Comparison of ENCODE assay signal across 8 cellular contexts in the genomic region with DNA sequence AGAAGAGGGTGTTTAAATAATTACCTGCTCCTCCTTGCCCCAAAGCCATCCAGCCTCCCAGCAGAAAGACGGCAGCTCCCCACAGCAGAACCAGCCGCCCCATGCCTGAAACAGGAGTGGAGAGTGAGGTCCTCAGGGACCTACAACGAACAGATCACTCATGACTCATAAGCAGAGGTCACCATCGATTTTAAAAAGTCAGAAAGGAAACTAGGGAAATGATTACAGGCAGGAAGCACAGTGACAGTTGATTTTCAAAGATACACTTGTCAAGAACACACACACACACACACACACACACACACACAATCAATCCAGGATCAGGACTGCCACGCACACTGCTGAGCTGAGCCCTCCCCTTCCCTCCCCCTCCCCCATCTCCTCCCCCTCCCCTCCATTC. TPM values are rescaled to one million over a fixed set of nuclear protein-coding genes. Genes with fewer than 3 reads are reported as not detected.
A peak's percentile ranks its signal among the peaks of the same experiment; 100 is the strongest.
DNase-seq lines count a peak whose midpoint lies in the region; ATAC-seq and TF ChIP-seq lines count a peak whose summit lies in the region.

Gene CRLF2, minus strand, starts transcription at position 118 of the 400 bp plus-strand sequence. Its CDS starts 15 bp downstream, at position 103.

- H3K4me1 Mint-ChIP-seq in endodermal cell (peaks cover 8% of the 10 kb centered on the region), Caco-2 (ENCODE audit: low read depth, unreplicated experiment) (no peaks in the 10 kb centered on the region)

- CTCF ChIA-PET in Caco-2 (lab: Charles Lee): no interaction called here

- DNase-seq in EL (peak; percentile 60), NCI-H460 (ENCODE audit: extremely low read depth, low read depth) (peak; percentile 69), endodermal cell (peak; percentile 22), Caco-2 (no peak), NCI-H2107 (lab: John Stamatoyannopoulos, UW) (no peak), putamen (ENCODE audit: low spot score) (no peak), hepatic stellate cell (ENCODE audit: low spot score) (no peak)

- H3K9ac ChIP-seq in endodermal cell (ENCODE audit: extremely low read depth, low read length, poor library complexity, severe bottlenecking): no peak within 1 kb of the TSS

- no peak within 1 kb of the TSS for H3K27ac ChIP-seq in endodermal cell (ENCODE audit: low read depth, low read length)

- no peaks in the 10 kb centered on the region for H3K4me1 ChIP-seq in endodermal cell (ENCODE audit: control insufficient read depth, insufficient read depth, low read length)
- no peaks in the 10 kb centered on the region for H3K4me1 ChIP-seq in Caco-2

- BruUV-seq in Caco-2 (replicated peaks; lab: Mats Ljungman, UMichigan): no TSS peak

- H3K36me3 Mint-ChIP-seq in endodermal cell (ENCODE audit: low read depth) (no peaks in the 10 kb centered on the region), Caco-2 (ENCODE audit: insufficient read depth, unreplicated experiment) (no peaks in the 10 kb centered on the region)

- no peak within 1 kb of the TSS for H3K4me3 Mint-ChIP-seq in endodermal cell
- H3K4me3 Mint-ChIP-seq in Caco-2 (ENCODE audit: unreplicated experiment): no peak within 1 kb of the TSS

- H3K36me3 ChIP-seq in endodermal cell (ENCODE audit: control insufficient read depth, insufficient read depth, low read length) (no peaks in the 10 kb centered on the region), Caco-2 (ENCODE audit: control insufficient read depth, insufficient read depth, low read length) (no peaks in the 10 kb centered on the region)

- peaks cover 2% of the 10 kb centered on the region for H3K9me3 Mint-ChIP-seq in endodermal cell
- peaks cover 26% of the 10 kb centered on the region for H3K9me3 Mint-ChIP-seq in Caco-2 (ENCODE audit: unreplicated experiment)

- intact Hi-C loops in Caco-2 (cut with micrococcal nuclease; ENCODE audit: unreplicated experiment): no loop called here

- H3K27ac Mint-ChIP-seq in endodermal cell (no peak within 1 kb of the TSS), Caco-2 (ENCODE audit: unreplicated experiment) (no peak within 1 kb of the TSS)

- TF ChIP-seq CTCF in endodermal cell (conservative IDR thresholded peaks at IDR 0.05) (no peak), Caco-2 (IDR thresholded peaks at IDR 0.05; ENCODE audit: insufficient read depth in 1 of 2, low read depth in 1 of 2, low read length in 1 of 2, severe bottlenecking in 1 of 2, unreplicated experiment in 1 of 2) (no peak)

- POLR2A ChIA-PET in Caco-2 (lab: Charles Lee): no interaction called here

- H3K4me3 ChIP-seq in endodermal cell (ENCODE audit: low read length): no peak within 1 kb of the TSS
- no peak within 1 kb of the TSS for H3K4me3 ChIP-seq in Caco-2 (ENCODE audit: low read depth, low read length)

- WGBS in endodermal cell (ENCODE audit: insufficient coverage in 1 of 2, insufficient read length in 1 of 2), 2 experiments: 65 to 82% methylated on average over 3 to 4 of the region's 5 CpGs

- H3K27me3 ChIP-seq in endodermal cell (ENCODE audit: control insufficient read depth, insufficient read depth, low read length, poor library complexity, severe bottlenecking) (no peaks in the 10 kb centered on the region), Caco-2 (replicated peaks; ENCODE audit: control insufficient read depth, insufficient read depth, low read length) (no peaks in the 10 kb centered on the region)

- ATAC-seq in GM21737 (IDR thresholded peaks at IDR 0.05; ENCODE audit: unreplicated experiment): peak; percentile 58

- no peaks in the 10 kb centered on the region for H3K27me3 Mint-ChIP-seq in endodermal cell (ENCODE audit: insufficient read depth)
- H3K27me3 Mint-ChIP-seq in Caco-2 (ENCODE audit: insufficient read depth, unreplicated experiment): no peaks in the 10 kb centered on the region

- H3K9me3 ChIP-seq in endodermal cell (ENCODE audit: control insufficient read depth, low read length) (no peaks in the 10 kb centered on the region), Caco-2 (no peaks in the 10 kb centered on the region)

RNA-seq across cellular contexts. Expression of gene CRLF2, which starts in this region (rescaled TPM):
- total RNA-seq in NCI-H460 (2014; rRNA removed; shearing (Covaris generic)): 4.7 and 5.7 TPM in 2 replicates
- polyA plus RNA-seq in NCI-H460 (2014; cell fraction: nucleus; rRNA removed): 0.78 and 0.82 TPM in 2 replicates
- not detected for total RNA-seq in endodermal cell
- not detected for polyA plus RNA-seq in endodermal cell (2013, experiment 1 of 2)
- not detected for polyA plus RNA-seq in endodermal cell (2013, experiment 2 of 2)
- total RNA-seq in Caco-2 (2022): not detected in 2 replicates

Comparison
In these comparisons a context has a peak if more than half of its experiments do, and no peak if none do; other contexts are left out.
1. Peak in DNase-seq in endodermal cell; RNA of the gene not detected or under 1 TPM.
2. DNase-seq: peak in EL (single experiment) and NCI-H460 (single experiment); none in Caco-2 (0 of 2), NCI-H2107 (single experiment), putamen (single experiment) and hepatic stellate cell (single experiment).